8 cellular contexts compared by ENCODE assay signal in genomic region chr1:958823-959729, GRCh38. TPM values are rescaled to one million over a fixed set of nuclear protein-coding genes. Genes with fewer than 3 reads are reported as not detected.
DNase-seq lines count a peak whose midpoint lies in the region; ATAC-seq and TF ChIP-seq lines count a peak whose summit lies in the region.

Gene NOC2L (minus strand): TSS chr1:959256. CDS start chr1:959240, 16 bp downstream.

- H3K4me1 ChIP-seq in colonic mucosa = no peaks in the 10 kb centered on the region

- H3K27me3 ChIP-seq in AG04450 (ENCODE audit: control insufficient read depth, insufficient read depth, low read length) = no peaks in the 10 kb centered on the region
- H3K27me3 ChIP-seq in colonic mucosa = no peaks in the 10 kb centered on the region

- H3K36me3 ChIP-seq in colonic mucosa = no peaks in the 10 kb centered on the region

- H3K4me3 ChIP-seq in AG04450 (ENCODE audit: low read depth, low read length) (peak within 1 kb of the TSS; percentile 99), colonic mucosa (peak within 1 kb of the TSS; percentile 97)

- TF ChIP-seq CTCF in AG04450 (IDR thresholded peaks at IDR 0.05; ENCODE audit: low read depth, low read length) (no peak), colonic mucosa (IDR thresholded peaks at IDR 0.05) (no peak)

- H3K9ac ChIP-seq in colonic mucosa (ENCODE audit: low read depth in 2 of 2, low read length in 2 of 2) = peak within 1 kb of the TSS; percentile 77 to 88

- ATAC-seq in GM18873 (IDR thresholded peaks at IDR 0.05; ENCODE audit: low FRiP score, unreplicated experiment) (peak; percentile 52), HG03196 (IDR thresholded peaks at IDR 0.05; ENCODE audit: unreplicated experiment) (peak; percentile 42), left lobe of liver (peak; percentile 96)

- peaks cover 4% of the 10 kb centered on the region; the same call in 1 of the 2 replicates for H3K9me3 ChIP-seq in AG04450 (ENCODE audit: control insufficient read depth, insufficient read depth, low read length)
- H3K9me3 ChIP-seq in colonic mucosa = no peaks in the 10 kb centered on the region

- intact Hi-C loops in colonic mucosa (cut with DNase I) = no loop called here

- CTCF ChIA-PET in AG04450 (lab: Charles Lee) = interaction anchor here (1.0 to 1.3 kb wide), 2 partner anchors 17 to 25 kb away, joined by 3 to 4 read pairs; no protein-coding TSS in a partner anchor

- POLR2A ChIA-PET in AG04450 (lab: Yijun Ruan, JAX) = interaction anchor here (0.6 to 0.9 kb wide), 3 partner anchors 16 to 61 kb away, joined by 3 read pairs; no protein-coding TSS in a partner anchor

- no peak within 1 kb of the TSS for H3K27ac ChIP-seq in AG04450 (ENCODE audit: low read depth, low read length)
- H3K27ac ChIP-seq in colonic mucosa = no peak within 1 kb of the TSS

- DNase-seq in AG04450 (ENCODE audit: low read depth, low spot score) (peak; percentile 37), NCI-H526 treated with DMSO at 0.1 percent for 48 hours (lab: John Stamatoyannopoulos, UW) (peak; percentile 72), colonic mucosa (peak; percentile 96), left lobe of liver (ENCODE audit: low spot score) (peak; percentile 96)
- peak; percentile 97 for DNase-seq in activated CD4-positive, alpha-beta T cell treated with anti-CD3 and anti-CD28 coated beads for 48 hours
- peak; percentile 94 for DNase-seq in stimulated activated CD4-positive, alpha-beta T cell treated with anti-CD3 and anti-CD28 coated beads, Interleukin-2, amount 100 ng/mL, for 4 hours (ENCODE audit: low read depth)

RNA-seq across cellular contexts. Expression of gene NOC2L, which starts in this region (rescaled TPM):
- polyA plus RNA-seq in AG04450 (2011; rRNA removed) = 36.1 and 41.7 TPM in 2 replicates
- 42.0 and 54.6 TPM in 2 replicates for polyA minus RNA-seq in AG04450 (2011; rRNA and poly(A)+ RNA removed)
- total RNA-seq in colonic mucosa (100 to 1,000 TPM in 1 of 2 donors, 10 to 100 TPM in 1; 46.9 to 127 TPM), left lobe of liver (32.5 TPM)

Comparison
In these comparisons a context has a peak if more than half of its experiments do, and no peak if none do; other contexts are left out.
1. DNase-seq: peak in every context shown above with its lines; median percentile 97 in activated CD4-positive, alpha-beta T cell treated with anti-CD3 and anti-CD28 coated beads for 48 hours; 96 in colonic mucosa; 96 in left lobe of liver; 94 in stimulated activated CD4-positive, alpha-beta T cell treated with anti-CD3 and anti-CD28 coated beads, Interleukin-2, amount 100 ng/mL, for 4 hours; 72 in NCI-H526 treated with DMSO at 0.1 percent for 48 hours; 37 in AG04450.
2. ATAC-seq: peak in every context shown above with its lines; median percentile 96 in left lobe of liver; 52 in GM18873; 42 in HG03196.